ENCODE assay signal across 25 cellular contexts in the genomic region with DNA sequence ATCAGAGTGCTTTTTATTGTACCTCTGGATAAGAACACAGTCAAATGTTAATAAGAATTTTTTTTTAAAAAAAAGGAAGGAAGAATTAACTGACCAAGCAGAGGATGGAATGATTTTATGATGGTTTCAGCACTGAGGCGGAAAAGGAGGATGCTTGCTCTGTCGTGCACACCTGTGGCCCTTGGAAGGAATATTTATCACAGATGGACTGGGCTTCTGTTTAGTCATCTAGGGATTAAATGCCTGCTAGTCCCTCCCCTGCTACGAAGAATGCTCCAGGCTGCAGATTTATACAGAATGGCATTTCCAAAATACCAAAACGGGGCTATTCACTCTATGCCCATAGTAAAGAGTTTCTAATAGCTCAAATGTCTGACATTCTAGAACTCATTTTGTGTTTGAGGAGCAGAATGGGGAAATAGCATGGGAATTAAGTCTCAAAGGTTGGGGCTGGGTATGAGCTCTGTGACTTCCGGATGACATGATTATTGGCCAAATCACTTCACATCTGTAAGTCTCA.
DNase-seq lines count a peak whose midpoint lies in the region; TF ChIP-seq lines count a peak whose summit lies in the region.
"Had no signal": no experiment of that assay in that cellular context is flagged by ENCODE, and none has a peak within 500 bp of the region (broad histone marks: within the 10 kb centered on the region; RNA-seq: fewer than 3 reads in every experiment).

No MANE protein-coding gene starts in this region.

- POLR2A ChIA-PET in AG04449 (lab: Yijun Ruan, JAX) (interaction anchor here (1.2 kb wide), 1 partner anchor 314 kb away, joined by 3 read pairs; no protein-coding TSS in a partner anchor), A673 (lab: Charles Lee; ENCODE audit: low non-redundant PET) (no interaction called here)

- no peaks in the 10 kb centered on the region for H3K9me3 ChIP-seq in A673 (ENCODE audit: low read depth, low read length, poor library complexity, severe bottlenecking)
- H3K9me3 ChIP-seq: MG63, SJSA1 had no signal

- peak; percentile 24 for DNase-seq in AG04449 (ENCODE audit: low read depth, low spot score)
- DNase-seq in MV-4-11 (lab: John Stamatoyannopoulos, UW) = peak; percentile 52
- DNase-seq in cerebellar cortex (ENCODE audit: low spot score) = peak; percentile 95
- DNase-seq in myocyte (ENCODE audit: low read depth) = peak; percentile 40
- DNase-seq in A673 (ENCODE audit: low spot score) = no peak
- no peak for DNase-seq in iPS-NIHi11 (ENCODE audit: low spot score)
- DNase-seq in hippocampal formation (lab: John Stamatoyannopoulos, UW) = no peak
- DNase-seq in AML-193 (lab: John Stamatoyannopoulos, UW) = no peak
- DNase-seq: ACHN; CD4-positive, alpha-beta T cell; DMS53; GF-D8; GOT3; HCEC 1CT; IMR-90; KG1; MG63; NCI-H2029; NCI-H446; NCI-H526 treated with DMSO at 0.1 percent for 48 hours; Right ventricle myocardium superior; RPMI8226 had no signal

- no peak overlapping the region for H3K4me3 ChIP-seq in AG04449 (ENCODE audit: low read depth, low read length)
- no peak overlapping the region for H3K4me3 ChIP-seq in A673 (ENCODE audit: low read depth, low read length, poor library complexity, severe bottlenecking)
- H3K4me3 ChIP-seq: BLaER1 treated with 17β-estradiol and CSF1 and Interleukin-3, amounts not matched to agents 10 nM and 100 nM; MG63; SJSA1 had no signal

- TF ChIP-seq CTCF in AG04449 (IDR thresholded peaks at IDR 0.05; ENCODE audit: insufficient read depth, low read length, missing control alignments) = no peak
- TF ChIP-seq CTCF in A673 (conservative IDR thresholded peaks at IDR 0.05; ENCODE audit: low read depth, low read length) = no peak

- H3K27ac ChIP-seq in A673 (ENCODE audit: low read depth, low read length, poor library complexity, severe bottlenecking) = no peak overlapping the region
- H3K27ac ChIP-seq: 22Rv1; BLaER1 treated with 17β-estradiol and CSF1 and Interleukin-3, amounts not matched to agents 10 nM and 100 nM; SJSA1 had no signal

- H3K4me1 ChIP-seq in A673 (ENCODE audit: insufficient read depth, low read length, poor library complexity, severe bottlenecking) = no peaks in the 10 kb centered on the region
- H3K4me1 ChIP-seq: BLaER1 treated with 17β-estradiol and CSF1 and Interleukin-3, amounts not matched to agents 10 nM and 100 nM had no signal

- no peaks in the 10 kb centered on the region for H3K27me3 ChIP-seq in A673 (replicated peaks; ENCODE audit: insufficient read depth, low read depth, low read length, poor library complexity)
- H3K27me3 ChIP-seq: BLaER1 treated with 17β-estradiol and CSF1 and Interleukin-3, amounts not matched to agents 10 nM and 100 nM; MG63; SJSA1 had no signal

- CTCF ChIA-PET in AG04449 (lab: Yijun Ruan, JAX) (no interaction called here), A673 (lab: Charles Lee) (no interaction called here)

- H3K36me3 ChIP-seq in A673 (ENCODE audit: insufficient read depth, low read length, poor library complexity, severe bottlenecking) = no peaks in the 10 kb centered on the region
- H3K36me3 ChIP-seq: BLaER1 treated with 17β-estradiol and CSF1 and Interleukin-3, amounts not matched to agents 10 nM and 100 nM; MG63; SJSA1 had no signal

- no TSS peak for BruUV-seq in A673 (replicated peaks; lab: Mats Ljungman, UMichigan)

- intact Hi-C loops in A673 (cut with micrococcal nuclease; ENCODE audit: unreplicated experiment) = no loop called here

Comparison
In these comparisons a context has a peak if more than half of its experiments do, and no peak if none do; other contexts are left out.
1. DNase-seq: peak in AG04449 (single experiment), MV-4-11 (single experiment), cerebellar cortex (single experiment) and myocyte (single experiment); none in A673 (single experiment), iPS-NIHi11 (single experiment), hippocampal formation (0 of 2) and AML-193 (0 of 2).